In genomic region chr4:7066493-7066892, GRCh38 we compare ENCODE assay signal across 9 cellular contexts. TPM values are rescaled to one million over a fixed set of nuclear protein-coding genes. Genes with fewer than 3 reads are reported as not detected.
DNase-seq lines count a peak whose midpoint lies in the region; ATAC-seq and TF ChIP-seq lines count a peak whose summit lies in the region.
"Had no signal": no experiment of that assay in that cellular context is flagged by ENCODE, and none has a peak within 500 bp of the region (broad histone marks: within the 10 kb centered on the region; RNA-seq: fewer than 3 reads in every experiment).

No MANE protein-coding gene starts in this region.

- peaks cover 52% of the 10 kb centered on the region for H3K36me3 Mint-ChIP-seq in nephron progenitor cell (ENCODE audit: low read depth)

- DNase-seq in colonic mucosa (no peak), nephron progenitor cell (no peak), RKO (ENCODE audit: low spot score) (no peak), SIG-M5 (lab: John Stamatoyannopoulos, UW) (no peak)

- ATAC-seq in HG03432 (IDR thresholded peaks at IDR 0.05; ENCODE audit: unreplicated experiment), result no peak
- ATAC-seq in GM21367 (IDR thresholded peaks at IDR 0.05; ENCODE audit: unreplicated experiment), result no peak
- ATAC-seq: body of pancreas had no signal

- H3K27ac Mint-ChIP-seq in nephron progenitor cell, result no peak overlapping the region

- peak overlapping the region; percentile 86 for H3K4me3 ChIP-seq in colonic mucosa

- H3K9ac ChIP-seq in colonic mucosa (ENCODE audit: low read depth in 2 of 2, low read length in 2 of 2), result no peak overlapping the region

- H3K9me3 ChIP-seq in KOPT-K1 (ENCODE audit: insufficient read depth, low read length, poor library complexity, severe bottlenecking) (no peaks in the 10 kb centered on the region), colonic mucosa (no peaks in the 10 kb centered on the region)
- H3K9me3 ChIP-seq: body of pancreas had no signal

- no peaks in the 10 kb centered on the region for H3K9me3 Mint-ChIP-seq in nephron progenitor cell

- H3K36me3 ChIP-seq in KOPT-K1 (ENCODE audit: insufficient read depth, low read length) (peaks cover 50% of the 10 kb centered on the region), colonic mucosa (no peaks in the 10 kb centered on the region)

- peaks cover 14% of the 10 kb centered on the region for H3K27me3 Mint-ChIP-seq in nephron progenitor cell (ENCODE audit: low read depth, poor library complexity)

- peak overlapping the region; percentile 99 for H3K27ac ChIP-seq in C4-2B
- H3K27ac ChIP-seq in KOPT-K1 (ENCODE audit: low read depth, low read length, poor library complexity, severe bottlenecking), result peak overlapping the region; percentile 72
- H3K27ac ChIP-seq in colonic mucosa, result no peak overlapping the region

- peaks cover 31% of the 10 kb centered on the region for H3K4me1 Mint-ChIP-seq in nephron progenitor cell

- peaks cover 13% of the 10 kb centered on the region for H3K4me1 ChIP-seq in colonic mucosa

- no peaks in the 10 kb centered on the region for H3K27me3 ChIP-seq in colonic mucosa
- H3K27me3 ChIP-seq: body of pancreas had no signal

- TF ChIP-seq CTCF in C4-2B (conservative IDR thresholded peaks at IDR 0.05) (no peak), colonic mucosa (IDR thresholded peaks at IDR 0.05) (no peak), nephron progenitor cell (IDR thresholded peaks at IDR 0.05) (no peak)

- H3K4me3 Mint-ChIP-seq in nephron progenitor cell, result peak overlapping the region; percentile 88

- intact Hi-C loops in colonic mucosa (cut with DNase I), result no loop called here

RNA-seq across cellular contexts. Expression of gene GRPEL1, which starts 1.4 kb away (rescaled TPM):
- total RNA-seq in colonic mucosa, result 10 to 100 TPM; 45.9 to 50.9 TPM

RNA-seq across cellular contexts. Expression of gene TADA2B, which starts 23.3 kb away (rescaled TPM):
- 10 to 100 TPM; 24.0 to 27.2 TPM for total RNA-seq in colonic mucosa
